In genomic region chr17:81915331-81915730, GRCh38 we compare ENCODE assay signal across 18 cellular contexts. TPM values are rescaled to one million over a fixed set of nuclear protein-coding genes. Genes with fewer than 3 reads are reported as not detected.
DNase-seq lines count a peak whose midpoint lies in the region; ATAC-seq and TF ChIP-seq lines count a peak whose summit lies in the region.
"Had no signal": no experiment of that assay in that cellular context is flagged by ENCODE, and none has a peak within 500 bp of the region (broad histone marks: within the 10 kb centered on the region; RNA-seq: fewer than 3 reads in every experiment).

No MANE protein-coding gene starts in this region.

- TF ChIP-seq POLR2A in HCT116 (IDR thresholded peaks at IDR 0.05; ENCODE audit: borderline replicate concordance, extremely low read depth, insufficient read depth, insufficient read length) = no peak

- H3K4me1 Mint-ChIP-seq in CD4-positive, CD25-positive, alpha-beta regulatory T cell = peaks cover 0 to 39% (median 15%) of the 10 kb centered on the region in 4 donors
- peaks cover 26% of the 10 kb centered on the region for H3K4me1 Mint-ChIP-seq in chondrocyte (ENCODE audit: low read depth)

- no peak overlapping the region for H3K27ac ChIP-seq in CD4-positive, CD25-positive, alpha-beta regulatory T cell (ENCODE audit: insufficient read depth, low read length, poor library complexity, severe bottlenecking)
- H3K27ac ChIP-seq in HCT116 (ENCODE audit: low read depth, low read length) = peak overlapping the region; percentile 90; the same call in 1 of the 2 replicates
- H3K27ac ChIP-seq in heart right ventricle = no peak overlapping the region

- H3K27me3 Mint-ChIP-seq in CD4-positive, CD25-positive, alpha-beta regulatory T cell = no peaks in the 10 kb centered on the region
- H3K27me3 Mint-ChIP-seq in chondrocyte (ENCODE audit: low read depth) = no peaks in the 10 kb centered on the region
- H3K27me3 Mint-ChIP-seq: CD8-positive, alpha-beta memory T cell had no signal

- H3K36me3 Mint-ChIP-seq in CD4-positive, CD25-positive, alpha-beta regulatory T cell = peaks cover 9% of the 10 kb centered on the region
- peaks cover 12% of the 10 kb centered on the region for H3K36me3 Mint-ChIP-seq in chondrocyte (ENCODE audit: low read depth)

- no peak overlapping the region for H3K4me2 ChIP-seq in HCT116 (ENCODE audit: low read length)

- no peaks in the 10 kb centered on the region for H3K27me3 ChIP-seq in CD4-positive, CD25-positive, alpha-beta regulatory T cell (ENCODE audit: control insufficient read depth, insufficient read depth, low read length)
- H3K27me3 ChIP-seq in HCT116 (ENCODE audit: insufficient read depth, low read length) = no peaks in the 10 kb centered on the region
- H3K27me3 ChIP-seq in heart right ventricle = no peaks in the 10 kb centered on the region

- 90 to 93% methylated on average over 12 of the region's 12 CpGs for WGBS in heart right ventricle, 2 donors

- H3K9me2 ChIP-seq in HCT116 (ENCODE audit: insufficient read depth) = no peaks in the 10 kb centered on the region

- peak overlapping the region in 3 of 4 donors; percentile 88 to 95 (median 94) for H3K4me3 Mint-ChIP-seq in CD4-positive, CD25-positive, alpha-beta regulatory T cell
- H3K4me3 Mint-ChIP-seq in chondrocyte (ENCODE audit: unreplicated experiment) = no peak overlapping the region

- no peak overlapping the region for H2AFZ ChIP-seq in HCT116 (ENCODE audit: low read depth, low read length, poor library complexity, severe bottlenecking)
- H2AFZ ChIP-seq: GM23248 had no signal

- no peak for TF ChIP-seq RAD21 in HCT116 (IDR thresholded peaks at IDR 0.05; ENCODE audit: low read depth)

- H4K20me1 ChIP-seq in HCT116 (ENCODE audit: insufficient read depth) = no peaks in the 10 kb centered on the region

- no peak overlapping the region for H3K4me3 ChIP-seq in CD4-positive, CD25-positive, alpha-beta regulatory T cell (ENCODE audit: low read depth, low read length)
- no peak overlapping the region for H3K4me3 ChIP-seq in HCT116 (replicated peaks in 1 of 2; ENCODE audit: low read depth in 1 of 2, low read length in 2 of 2)
- no peak overlapping the region for H3K4me3 ChIP-seq in heart right ventricle
- H3K4me3 ChIP-seq: GM23248 had no signal

- no peaks in the 10 kb centered on the region for H3K9me3 Mint-ChIP-seq in CD4-positive, CD25-positive, alpha-beta regulatory T cell
- no peaks in the 10 kb centered on the region for H3K9me3 Mint-ChIP-seq in chondrocyte (ENCODE audit: low read depth)
- H3K9me3 Mint-ChIP-seq: CD8-positive, alpha-beta memory T cell had no signal

- POLR2A ChIA-PET in HCT116 (lab: Charles Lee) = interaction anchor here (0.8 kb wide), 1 partner anchor 17 kb away, joined by 3 read pairs; no protein-coding TSS in a partner anchor

- RAD21 ChIA-PET in HCT116 (lab: Charles Lee; ENCODE audit: low non-redundant PET in 1 of 2, low total read pairs in 2 of 2, uncharacterized antibody in 2 of 2, unreplicated experiment in 2 of 2) = no interaction called here

- intact Hi-C loops in HCT116 (cut with micrococcal nuclease) (no loop called here), heart right ventricle (cut with DNase I) (no loop called here)

- TF ChIP-seq CTCF in HCT116 (IDR thresholded peaks at IDR 0.05 in 2 of 3, conservative IDR thresholded peaks at IDR 0.05 in 1 of 3; ENCODE audit: borderline replicate concordance in 1 of 3, insufficient read depth in 1 of 3, low read depth in 2 of 3, low read length in 2 of 3) (no peak), chondrocyte (IDR thresholded peaks at IDR 0.05) (no peak), heart right ventricle (IDR thresholded peaks at IDR 0.05) (no peak)

- BruUV-seq in HCT116 (replicated peaks; lab: Mats Ljungman, UMichigan) = no TSS peak

- CTCF ChIA-PET in HCT116 (lab: Charles Lee) = no interaction called here

- no peak for DNase-seq in CD4-positive, CD25-positive, alpha-beta regulatory T cell
- DNase-seq in HCT116 (ENCODE audit: low read depth, low spot score) (no peak), chondrocyte (ENCODE audit: low spot score) (no peak), GM19240 (ENCODE audit: insufficient read length, low spot score) (no peak), heart right ventricle (no peak)
- DNase-seq: CD8-positive, alpha-beta memory T cell; DND-41; GDM1; GM23248; KBM-7; MV-4-11; NCI-H1417; NCI-H1930; NCI-H446; NCI-H69; NK-92 treated with Interleukin-12 subunit alpha and Interleukin-12 subunit beta, amount 100 ng/mL, for 24 hours; SHP77 treated with DMSO at 0.1 percent for 48 hours had no signal

- ATAC-seq in CD4-positive, CD25-positive, alpha-beta regulatory T cell (ENCODE audit: low read depth in 2 of 2) = no peak
- ATAC-seq in HCT116 (no peak), heart right ventricle (no peak), HG02973 (IDR thresholded peaks at IDR 0.05; ENCODE audit: unreplicated experiment) (no peak)

- peaks cover 57% of the 10 kb centered on the region for H3K79me2 ChIP-seq in HCT116 (ENCODE audit: insufficient read depth, low read length)

- H3K9me3 ChIP-seq in CD4-positive, CD25-positive, alpha-beta regulatory T cell (ENCODE audit: control insufficient read depth in 2 of 2, low read length in 2 of 2) = no peaks in the 10 kb centered on the region
- H3K9me3 ChIP-seq in HCT116 (ENCODE audit: control insufficient read depth in 1 of 2, insufficient read depth in 1 of 2, low read depth in 1 of 2, low read length in 2 of 2) = no peaks in the 10 kb centered on the region
- no peaks in the 10 kb centered on the region for H3K9me3 ChIP-seq in heart right ventricle

- peaks cover 32% of the 10 kb centered on the region for H3K4me1 ChIP-seq in CD4-positive, CD25-positive, alpha-beta regulatory T cell (ENCODE audit: control insufficient read depth, insufficient read depth, low read length, poor library complexity, severe bottlenecking)
- peaks cover 38 to 63% of the 10 kb centered on the region in 2 experiments for H3K4me1 ChIP-seq in HCT116 (ENCODE audit: control insufficient read depth in 1 of 2, insufficient read depth in 2 of 2, low read length in 2 of 2)
- peaks cover 14 to 52% (median 32%) of the 10 kb centered on the region in 9 donors for H3K4me1 ChIP-seq in heart right ventricle

- no peak overlapping the region for H3K9ac ChIP-seq in HCT116 (ENCODE audit: low read length)
- H3K9ac ChIP-seq: GM23248 had no signal

- no peak overlapping the region for H3K27ac Mint-ChIP-seq in CD4-positive, CD25-positive, alpha-beta regulatory T cell
- H3K27ac Mint-ChIP-seq in chondrocyte (ENCODE audit: unreplicated experiment) = peak overlapping the region; percentile 27

- peaks cover 36% of the 10 kb centered on the region for H3K36me3 ChIP-seq in CD4-positive, CD25-positive, alpha-beta regulatory T cell (ENCODE audit: control insufficient read depth, insufficient read depth, low read length)
- peaks cover 30 to 45% of the 10 kb centered on the region in 2 experiments; a peak in 3 of 4 replicates for H3K36me3 ChIP-seq in HCT116 (ENCODE audit: control insufficient read depth in 1 of 2, insufficient read depth in 2 of 2, low read length in 2 of 2)
- peaks cover 0 to 58% (median 32%) of the 10 kb centered on the region in 9 donors for H3K36me3 ChIP-seq in heart right ventricle

TF ChIP-seq in HCT116, 20 proteins besides CTCF, POLR2A, EP300 and RAD21:
- no peak for TF ChIP-seq FOSL1 (IDR thresholded peaks at IDR 0.05; ENCODE audit: low read depth)
- TF ChIP-seq, protein P1, sequence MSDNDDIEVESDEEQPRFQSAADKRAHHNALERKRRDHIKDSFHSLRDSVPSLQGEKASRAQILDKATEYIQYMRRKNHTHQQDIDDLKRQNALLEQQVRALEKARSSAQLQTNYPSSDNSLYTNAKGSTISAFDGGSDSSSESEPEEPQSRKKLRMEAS (IDR thresholded peaks at IDR 0.05) = no peak
- no peak for TF ChIP-seq ELF1 (IDR thresholded peaks at IDR 0.05; ENCODE audit: borderline replicate concordance, low read depth)
- no peak for TF ChIP-seq EGR1 (IDR thresholded peaks at IDR 0.05; ENCODE audit: low read depth)
- no peak for TF ChIP-seq YY1 (IDR thresholded peaks at IDR 0.05; ENCODE audit: extremely low read depth, insufficient replicate concordance, low read depth, low read length)
TF ChIP-seq in HCT116: peak in this region for 0.

RNA-seq across cellular contexts. Expression of gene SIRT7, which starts 2.6 kb away (rescaled TPM):
- 78.1 TPM for total RNA-seq in CD4-positive, CD25-positive, alpha-beta regulatory T cell
- 10 to 100 TPM; 35.9 to 43.8 (median 41.7) TPM for polyA plus RNA-seq in CD4-positive, CD25-positive, alpha-beta regulatory T cell
- total RNA-seq in HCT116 (2021; ENCODE audit: unreplicated experiment) (62.6 TPM), chondrocyte (14.5 to 16.0 TPM (median 15.8 TPM) in 3 replicates), heart right ventricle (1 to 10 TPM; 4.4 to 9.3 (median 5.9) TPM)
- polyA plus RNA-seq in HCT116 (2012) = 43.7 and 50.8 TPM in 2 replicates
- polyA plus RNA-seq in heart right ventricle = 10 to 100 TPM; 14.5 to 15.7 TPM

RNA-seq across cellular contexts. Expression of gene PCYT2, which starts 4.1 kb away (rescaled TPM):
- 28.6 TPM for total RNA-seq in CD4-positive, CD25-positive, alpha-beta regulatory T cell
- 10 to 100 TPM; 25.6 to 30.9 (median 26.8) TPM for polyA plus RNA-seq in CD4-positive, CD25-positive, alpha-beta regulatory T cell
- total RNA-seq in HCT116 (2021; ENCODE audit: unreplicated experiment) (51.5 TPM), chondrocyte (28.5 to 32.5 TPM (median 28.8 TPM) in 3 replicates), heart right ventricle (10 to 100 TPM; 29.5 to 54.7 (median 43.2) TPM)
- polyA plus RNA-seq in HCT116 (2012) = 44.1 and 45.7 TPM in 2 replicates
- polyA plus RNA-seq in heart right ventricle = 10 to 100 TPM; 54.4 to 64.1 TPM

RNA-seq across cellular contexts. Expression of gene MAFG, which starts 12.2 kb away (rescaled TPM):
- total RNA-seq in CD4-positive, CD25-positive, alpha-beta regulatory T cell = 14.3 TPM
- polyA plus RNA-seq in CD4-positive, CD25-positive, alpha-beta regulatory T cell = 1 to 10 TPM; 2.2 to 3.0 (median 2.6) TPM
- total RNA-seq in HCT116 (2021; ENCODE audit: unreplicated experiment) (46.8 TPM), chondrocyte (28.3 to 38.1 TPM (median 37.8 TPM) in 3 replicates), heart right ventricle (10 to 100 TPM; 10.8 to 30.9 (median 16.3) TPM)
- 29.0 and 32.9 TPM in 2 replicates for polyA plus RNA-seq in HCT116 (2012)
- 10 to 100 TPM; 10.5 to 10.6 TPM for polyA plus RNA-seq in heart right ventricle

RNA-seq across cellular contexts. Expression of gene NPB, which starts 13.3 kb away (rescaled TPM):
- total RNA-seq in CD4-positive, CD25-positive, alpha-beta regulatory T cell = not detected
- under 1 TPM in 1 of 4 donors, not detected in 3; 0.10 TPM for polyA plus RNA-seq in CD4-positive, CD25-positive, alpha-beta regulatory T cell
- total RNA-seq in HCT116 (2021; ENCODE audit: unreplicated experiment) (1.2 TPM), chondrocyte (0.48 to 1.3 TPM (median 1.3 TPM) in 3 replicates), heart right ventricle (under 1 TPM; 0.13 to 0.83 (median 0.32) TPM)
- polyA plus RNA-seq in HCT116 (2012) = 0.56 and 0.90 TPM in 2 replicates
- under 1 TPM; 0.49 to 0.73 TPM for polyA plus RNA-seq in heart right ventricle
- polyA plus RNA-seq: CD8-positive, alpha-beta memory T cell had no signal

RNA-seq across cellular contexts. Expression of gene PYCR1, which starts 21.8 kb away (rescaled TPM):
- total RNA-seq in CD4-positive, CD25-positive, alpha-beta regulatory T cell = 1.1 TPM
- 1 to 10 TPM in 2 of 4 donors, under 1 TPM in 2; 0.54 to 2.2 (median 1.1) TPM for polyA plus RNA-seq in CD4-positive, CD25-positive, alpha-beta regulatory T cell
- total RNA-seq in HCT116 (2021; ENCODE audit: unreplicated experiment) (396 TPM), chondrocyte (154 to 235 TPM (median 224 TPM) in 3 replicates), heart right ventricle (1 to 10 TPM; 2.8 to 7.4 (median 3.8) TPM)
- 376 and 456 TPM in 2 replicates for polyA plus RNA-seq in HCT116 (2012)
- 10 to 100 TPM in 1 of 2 donors, 1 to 10 TPM in 1; 1.2 to 29.6 TPM for polyA plus RNA-seq in heart right ventricle
